Comparison of ENCODE assay signal across 8 cellular contexts in genomic region chr1:58815069-58815679, GRCh38. TPM values are rescaled to one million over a fixed set of nuclear protein-coding genes. Genes with fewer than 3 reads are reported as not detected.
DNase-seq lines count a peak whose midpoint lies in the region; ATAC-seq and TF ChIP-seq lines count a peak whose summit lies in the region.

No MANE protein-coding gene starts in this region.

- H3K36me3 ChIP-seq in iPS-20b (ENCODE audit: insufficient read depth, low read depth, low read length) (no peaks in the 10 kb centered on the region), skeletal muscle satellite cell (ENCODE audit: insufficient read depth, low read length) (no peaks in the 10 kb centered on the region)

- no peak overlapping the region for H3K27ac ChIP-seq in iPS-20b (ENCODE audit: low read length)

- intact Hi-C loops in CD14-positive monocyte (cut with micrococcal nuclease), result loop anchor here in 1 of 2 donors (10.0 kb wide), 1 partner anchor 90 kb away; no protein-coding TSS in a partner anchor
- intact Hi-C loops in MCF 10A (cut with micrococcal nuclease), result loop anchor here (1.0 to 10.0 kb wide), 3 partner anchors 30 to 200 kb away; no protein-coding TSS in a partner anchor

- peak; percentile 69 for ATAC-seq in GM19438 (IDR thresholded peaks at IDR 0.05; ENCODE audit: low read depth, unreplicated experiment)
- ATAC-seq in HG03469 (IDR thresholded peaks at IDR 0.05; ENCODE audit: unreplicated experiment), result peak; percentile 51

- TF ChIP-seq CTCF in CD14-positive monocyte (IDR thresholded peaks at IDR 0.05), result no peak
- TF ChIP-seq CTCF in MCF 10A (IDR thresholded peaks at IDR 0.05; ENCODE audit: unreplicated experiment), result no peak

- H3K27ac Mint-ChIP-seq in CD14-positive monocyte (peak overlapping the region; percentile 89 to 98 (median 96)), MCF 10A (ENCODE audit: low read depth, unreplicated experiment) (peak overlapping the region; percentile 91)

- H3K9me3 ChIP-seq in iPS-20b (ENCODE audit: insufficient read depth, low read depth, low read length), result no peaks in the 10 kb centered on the region
- no peaks in the 10 kb centered on the region for H3K9me3 ChIP-seq in skeletal muscle satellite cell (replicated peaks; ENCODE audit: low read length)

- DNase-seq in CD14-positive monocyte (ENCODE audit: low spot score), result peak; percentile 67
- peak; percentile 23 to 62 (median 36) for DNase-seq in T-helper 1 cell
- DNase-seq in MCF 10A (ENCODE audit: unreplicated experiment), result peak; percentile 89
- no peak for DNase-seq in NCI-H2029 (lab: John Stamatoyannopoulos, UW)

- POLR2A ChIA-PET in MCF 10A (lab: Yijun Ruan, JAX), result interaction anchor here (0.8 to 2.2 kb wide), 10 partner anchors 12 to 122 kb away, joined by 3 to 29 read pairs (median 4); partner anchors contain the start of gene JUN

- H3K9me3 Mint-ChIP-seq in CD14-positive monocyte (no peaks in the 10 kb centered on the region), MCF 10A (ENCODE audit: unreplicated experiment) (no peaks in the 10 kb centered on the region)

- H3K4me1 Mint-ChIP-seq in CD14-positive monocyte, result peaks cover 57% of the 10 kb centered on the region
- peaks cover 29% of the 10 kb centered on the region for H3K4me1 Mint-ChIP-seq in MCF 10A (ENCODE audit: insufficient read depth, unreplicated experiment)

- peak overlapping the region; percentile 92 for H3K4me2 ChIP-seq in skeletal muscle satellite cell (ENCODE audit: low read length)

- H3K4me3 ChIP-seq in iPS-20b (ENCODE audit: low read length) (peak overlapping the region; percentile 66), skeletal muscle satellite cell (ENCODE audit: low read length) (peak overlapping the region; percentile 76)

- H3K27me3 ChIP-seq in iPS-20b (ENCODE audit: insufficient read depth, low read length) (peaks cover 28% of the 10 kb centered on the region), skeletal muscle satellite cell (ENCODE audit: control insufficient read depth, insufficient read depth, low read length) (no peaks in the 10 kb centered on the region)

- H3K36me3 Mint-ChIP-seq in CD14-positive monocyte (no peaks in the 10 kb centered on the region), MCF 10A (ENCODE audit: insufficient read depth, unreplicated experiment) (peaks cover 7% of the 10 kb centered on the region)

- H3K4me3 Mint-ChIP-seq in CD14-positive monocyte, result peak overlapping the region; percentile 89 to 95
- H3K4me3 Mint-ChIP-seq in MCF 10A (ENCODE audit: unreplicated experiment), result peak overlapping the region; percentile 78

- CTCF ChIA-PET in MCF 10A (lab: Yijun Ruan, JAX), result no interaction called here

- H3K4me1 ChIP-seq in iPS-20b (ENCODE audit: insufficient read depth, low read length) (peaks cover 6% of the 10 kb centered on the region; the same call in 1 of the 2 replicates), skeletal muscle satellite cell (ENCODE audit: control insufficient read depth, insufficient read depth, low read length) (peaks cover 50% of the 10 kb centered on the region)

- H3K9ac ChIP-seq in iPS-20b (ENCODE audit: low read depth, low read length) (peak overlapping the region; percentile 29; the same call in 1 of the 2 replicates), skeletal muscle satellite cell (ENCODE audit: low read depth, low read length) (peak overlapping the region; percentile 90)

- BruUV-seq in MCF 10A (replicated peaks; lab: Mats Ljungman, UMichigan), result no TSS peak

- H3K27me3 Mint-ChIP-seq in CD14-positive monocyte (ENCODE audit: low read depth in 3 of 3) (no peaks in the 10 kb centered on the region), MCF 10A (ENCODE audit: insufficient read depth, unreplicated experiment) (no peaks in the 10 kb centered on the region)

RNA-seq across cellular contexts. Expression of gene JUN, which starts 31.3 kb away (rescaled TPM):
- polyA plus RNA-seq in CD14-positive monocyte, result 10 to 100 TPM; 29.3 to 31.3 TPM
- total RNA-seq in MCF 10A (2022), result 60.6 and 71.5 TPM in 2 replicates
- total RNA-seq in skeletal muscle satellite cell (2012; rRNA removed), result 95.8 and 119 TPM in 2 replicates
